In the genomic region with DNA sequence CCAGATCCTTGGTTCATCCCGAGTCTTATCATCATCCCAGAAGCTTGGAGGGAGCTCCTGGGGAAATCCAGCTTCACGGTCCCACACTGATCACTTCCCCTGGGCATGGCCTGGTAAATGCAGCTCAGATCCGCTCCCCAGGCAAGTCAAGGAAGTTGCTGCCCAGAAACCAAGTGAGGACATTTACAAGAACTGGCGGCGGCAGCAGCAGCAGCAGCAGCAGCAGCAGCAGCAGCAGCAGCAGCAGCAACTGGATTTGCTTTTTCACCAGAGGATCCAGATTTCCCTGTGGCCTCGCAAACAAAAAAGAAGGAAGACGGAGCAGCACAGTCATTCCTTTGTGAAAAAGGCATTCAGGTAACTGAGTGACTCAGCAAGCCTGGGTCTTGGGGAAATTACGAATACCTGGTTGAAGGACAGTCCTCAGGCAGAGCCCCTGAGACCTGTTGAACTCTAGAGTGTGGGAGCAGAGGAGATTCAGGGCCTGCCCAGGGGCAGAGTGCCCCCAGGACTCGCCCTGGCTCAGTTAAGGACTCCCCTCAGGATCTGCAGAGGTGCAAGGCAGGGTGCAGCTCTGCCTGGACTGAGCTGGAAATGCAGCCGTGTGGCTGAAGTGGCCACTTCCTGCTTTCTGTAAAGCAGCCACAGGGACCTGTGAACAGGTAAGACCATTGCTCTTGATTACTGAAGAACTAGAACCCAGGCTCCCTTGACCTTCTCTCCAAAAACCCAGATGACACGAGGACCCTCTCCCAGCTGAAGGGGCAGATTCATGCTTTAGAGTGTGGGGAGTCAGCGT, we compare ENCODE assay signal across 1 cellular context.
TF ChIP-seq lines count a peak whose summit lies in the region.

No MANE protein-coding gene starts in this region.

TF ChIP-seq in HepG2, 621 proteins besides CTCF, POLR2A, EP300 and RAD21:
- TF ChIP-seq NFE2 (CRISPR knock-in tag; IDR thresholded peaks at IDR 0.05) (peak; percentile 69; the same call in 1 of the 2 replicates), ELF1 (CRISPR knock-in tag; IDR thresholded peaks at IDR 0.05) (0 out of 2 replicates have a peak, but pooled peaks have one; percentile 32), NFE2L2 (IDR thresholded peaks at IDR 0.05; ENCODE audit: low read length) (peak; percentile 21; the same call in 1 of the 2 replicates)
